8 cellular contexts compared by ENCODE assay signal in the genomic region with DNA sequence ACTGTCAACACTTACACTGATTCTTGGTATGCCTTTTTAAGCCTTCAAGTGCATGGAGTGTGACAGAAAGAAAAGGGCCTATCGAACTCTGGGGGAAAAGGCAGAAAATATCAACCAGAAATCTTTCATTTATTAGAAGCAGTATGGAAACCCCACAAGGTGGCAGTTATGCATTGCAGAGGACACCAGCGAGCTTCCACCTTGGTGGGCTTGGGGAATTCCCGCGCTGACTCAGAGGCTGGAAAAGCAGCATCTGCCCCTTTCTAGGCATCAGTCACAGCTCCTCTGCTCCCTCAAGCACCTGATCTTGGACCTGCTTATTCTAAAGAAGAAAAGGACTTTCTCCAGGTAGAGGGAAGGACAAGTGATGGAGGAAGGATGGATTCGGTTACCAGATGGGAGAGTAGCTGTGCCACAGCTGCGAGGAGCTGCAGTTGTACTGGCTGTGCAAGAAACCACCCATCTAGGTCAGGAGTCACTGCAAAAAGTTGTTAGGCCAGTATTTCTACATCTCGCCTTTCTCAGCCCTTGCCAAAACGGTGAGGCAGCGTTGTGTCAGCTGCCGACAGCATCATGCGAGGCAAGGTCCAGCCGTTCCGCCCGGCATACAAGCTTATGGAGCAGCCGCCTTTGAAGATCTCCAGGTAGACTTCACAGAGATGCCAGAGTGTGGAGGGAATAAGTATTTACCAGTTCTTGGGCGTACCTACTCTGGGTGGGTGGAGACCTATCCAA.
DNase-seq lines count a peak whose midpoint lies in the region; ATAC-seq, FAIRE-seq and TF ChIP-seq lines count a peak whose summit lies in the region.
"Not testable (repeated sequence)": the region's sequence is repeated elsewhere in the genome, so short reads cannot be mapped to it uniquely, and the experiment has no call there.

No MANE protein-coding gene starts in this region.

- not testable (repeated sequence) for TF ChIP-seq CTCF in Calu3 (IDR thresholded peaks at IDR 0.05; ENCODE audit: unreplicated experiment); LNCaP clone FGC (IDR thresholded peaks at IDR 0.05; ENCODE audit: control insufficient read depth, extremely low read depth, insufficient read depth); bronchial epithelial cell (IDR thresholded peaks at IDR 0.05; ENCODE audit: insufficient read depth, low read length, severe bottlenecking); thyroid gland (IDR thresholded peaks at IDR 0.05)
- peak; percentile 34; the same call in 1 of the 2 replicates for TF ChIP-seq CTCF in PC-3 (conservative IDR thresholded peaks at IDR 0.05; ENCODE audit: low read depth, low read length)

- peak overlapping the region; percentile 50 for H3K4me3 Mint-ChIP-seq in Calu3 (ENCODE audit: low read depth, unreplicated experiment)

- not testable (repeated sequence) for H3K36me3 Mint-ChIP-seq in Calu3 (ENCODE audit: insufficient read depth, unreplicated experiment)

- BruUV-seq in Calu3 (replicated peaks; lab: Mats Ljungman, UMichigan); PC-3 (replicated peaks; lab: Mats Ljungman, UMichigan): not testable (repeated sequence)

- H3K27me3 ChIP-seq in PC-3 (ENCODE audit: low read length); bronchial epithelial cell (ENCODE audit: control insufficient read depth, insufficient read depth, low read length); thyroid gland: not testable (repeated sequence)

- ATAC-seq in PC-3 = not testable (repeated sequence)

- H3K4me3 ChIP-seq in LNCaP clone FGC (ENCODE audit: low read depth, low read length); bronchial epithelial cell (ENCODE audit: low read depth, low read length); thyroid gland (replicated peaks in 1 of 3): not testable (repeated sequence)
- H3K4me3 ChIP-seq in PC-3 (ENCODE audit: low read length) = peak overlapping the region; percentile 58

- not testable (repeated sequence) for TF ChIP-seq POLR2A in thyroid gland (IDR thresholded peaks at IDR 0.05)

- not testable (repeated sequence) for H4K20me1 ChIP-seq in PC-3 (ENCODE audit: low read length)

- not testable (repeated sequence) for H3K27ac Mint-ChIP-seq in Calu3 (ENCODE audit: unreplicated experiment)

- H3K9me3 ChIP-seq in PC-3 (ENCODE audit: low read length); thyroid gland: not testable (repeated sequence)

- CTCF ChIA-PET in Calu3 (lab: Charles Lee) (interaction anchor here (0.6 to 1.1 kb wide), 3 partner anchors 24 to 512 kb away, joined by 3 to 4 read pairs (median 3); a partner anchor contains a TSS), PC-3 (lab: Charles Lee) (interaction anchor here (0.6 to 1.5 kb wide), 2 partner anchors 24 to 28 kb away, joined by 5 to 7 read pairs; no protein-coding TSS in a partner anchor)

- WGBS in thyroid gland, 2 donors = 53 to 70% methylated on average over 14 to 16 of the region's 16 CpGs

- H3K4me1 Mint-ChIP-seq in Calu3 (ENCODE audit: low read depth, unreplicated experiment) = not testable (repeated sequence)

- peak overlapping the region; percentile 69; the same call in 1 of the 2 replicates for H2AFZ ChIP-seq in PC-3 (ENCODE audit: low read length)

- H3K27ac ChIP-seq in PC-3 (ENCODE audit: low read length) = peak overlapping the region; percentile 51
- H3K27ac ChIP-seq in thyroid gland = not testable (repeated sequence)

- DNase-seq in Calu3 = peak; percentile 74
- DNase-seq in LNCaP clone FGC (ENCODE audit: low read depth) = peak; percentile 80
- DNase-seq in PC-3 = peak; percentile 97
- DNase-seq in activated T-cell treated with anti-CD3 and anti-CD28 coated beads for 24 hours (ENCODE audit: low read depth) = peak; percentile 32
- DNase-seq in bronchial epithelial cell (ENCODE audit: low read depth) = peak; percentile 95
- DNase-seq in kidney tubule cell (ENCODE audit: low spot score) = peak; percentile 26
- peak; percentile 14 for DNase-seq in stimulated activated CD4-positive, alpha-beta T cell treated with anti-CD3 and anti-CD28 coated beads, Interleukin-12 subunit alpha, Interleukin-12 subunit beta, amount 100 ng/mL, for 4 hours
- DNase-seq in thyroid gland = peak; percentile 82

- H3K9ac ChIP-seq in PC-3 (ENCODE audit: low read length) = not testable (repeated sequence)

- H3F3A ChIP-seq in PC-3 (ENCODE audit: low read length, unreplicated experiment) = not testable (repeated sequence)

- peaks cover 20% of the 10 kb centered on the region for H3K4me1 ChIP-seq in PC-3 (ENCODE audit: insufficient read depth, low read length)
- peaks cover 0 to 14% of the 10 kb centered on the region in 2 donors for H3K4me1 ChIP-seq in thyroid gland

- not testable (repeated sequence) for H3K79me2 ChIP-seq in PC-3 (ENCODE audit: low read length)

- H3K9me2 ChIP-seq in PC-3 (replicated peaks; ENCODE audit: low read length) = not testable (repeated sequence)

- intact Hi-C loops in Calu3 (cut with micrococcal nuclease; ENCODE audit: unreplicated experiment); thyroid gland (cut with DNase I): not testable (repeated sequence)
- intact Hi-C loops in PC-3 (cut with micrococcal nuclease) = loop anchor here (1.0 kb wide), 1 partner anchor 468 kb away; no protein-coding TSS in a partner anchor

- POLR2A ChIA-PET in PC-3 (lab: Charles Lee; ENCODE audit: unreplicated experiment) = interaction anchor here (0.6 kb wide), 1 partner anchor 950 kb away, joined by 3 read pairs; no protein-coding TSS in a partner anchor

- not testable (repeated sequence) for H3K27me3 Mint-ChIP-seq in Calu3 (ENCODE audit: unreplicated experiment)

- H3K9me3 Mint-ChIP-seq in Calu3 (ENCODE audit: low read depth, unreplicated experiment) = not testable (repeated sequence)

- not testable (repeated sequence) for H3K36me3 ChIP-seq in PC-3 (ENCODE audit: low read depth, low read length); bronchial epithelial cell (ENCODE audit: control insufficient read depth, insufficient read depth, low read length); thyroid gland

- FAIRE-seq in bronchial epithelial cell (lab: Jason Lieb, UNC) = not testable (repeated sequence)

- H3K4me2 ChIP-seq in PC-3 (ENCODE audit: low read length) = peak overlapping the region; percentile 81

Comparison
In these comparisons a context has a peak if more than half of its experiments do, and no peak if none do; other contexts are left out.
1. DNase-seq: peak in every context shown above with its lines; median percentile 97 in PC-3; 95 in bronchial epithelial cell; 82 in thyroid gland; 80 in LNCaP clone FGC; 74 in Calu3; 32 in activated T-cell treated with anti-CD3 and anti-CD28 coated beads for 24 hours; 26 in kidney tubule cell; 14 in stimulated activated CD4-positive, alpha-beta T cell treated with anti-CD3 and anti-CD28 coated beads, Interleukin-12 subunit alpha, Interleukin-12 subunit beta, amount 100 ng/mL, for 4 hours.